2 cellular contexts compared by ENCODE assay signal in the genomic region with DNA sequence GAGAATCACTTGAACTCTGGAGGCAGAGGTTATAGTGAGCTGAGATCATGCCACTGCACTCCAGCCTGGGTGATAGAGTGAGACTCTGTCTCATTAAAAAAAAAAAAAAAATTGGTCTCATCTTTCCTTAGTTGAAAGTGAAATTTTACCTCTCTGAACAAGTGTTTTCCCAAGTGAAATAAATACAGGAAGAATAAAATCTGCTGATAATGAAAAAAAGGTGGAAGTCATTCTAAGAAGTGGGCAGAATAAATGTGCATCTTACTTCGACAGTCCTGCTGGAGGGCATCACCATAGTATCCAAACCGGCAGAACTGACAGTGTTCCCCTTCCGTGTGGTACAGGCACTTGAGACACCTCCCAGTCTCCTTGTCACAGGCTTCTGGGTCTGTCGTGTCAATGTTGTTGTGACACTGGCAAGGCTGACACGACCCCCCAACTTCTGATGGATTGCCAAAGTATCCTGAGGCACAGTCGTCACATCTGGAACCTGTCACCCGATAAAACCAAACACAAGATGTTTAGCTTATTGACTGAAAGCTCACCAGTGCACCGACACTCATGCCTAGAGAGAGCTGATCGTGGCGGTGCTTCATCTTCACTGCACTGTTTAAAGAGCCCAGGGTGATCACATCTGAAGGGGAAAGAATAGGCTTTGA.
A peak's percentile ranks its signal among the peaks of the same experiment; 100 is the strongest.
TF ChIP-seq lines count a peak whose summit lies in the region.

No MANE protein-coding gene starts in this region.

TF ChIP-seq in IMR-90, 13 proteins besides CTCF, POLR2A, EP300 and RAD21:
- TF ChIP-seq, protein P1, sequence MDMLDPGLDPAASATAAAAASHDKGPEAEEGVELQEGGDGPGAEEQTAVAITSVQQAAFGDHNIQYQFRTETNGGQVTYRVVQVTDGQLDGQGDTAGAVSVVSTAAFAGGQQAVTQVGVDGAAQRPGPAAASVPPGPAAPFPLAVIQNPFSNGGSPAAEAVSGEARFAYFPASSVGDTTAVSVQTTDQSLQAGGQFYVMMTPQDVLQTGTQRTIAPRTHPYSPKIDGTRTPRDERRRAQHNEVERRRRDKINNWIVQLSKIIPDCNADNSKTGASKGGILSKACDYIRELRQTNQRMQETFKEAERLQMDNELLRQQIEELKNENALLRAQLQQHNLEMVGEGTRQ (IDR thresholded peaks at IDR 0.05; ENCODE audit: low read depth, low read length) = no peak
- TF ChIP-seq MAZ (IDR thresholded peaks at IDR 0.05; ENCODE audit: borderline replicate concordance, low read depth, low read length) (no peak), SMC3 (IDR thresholded peaks at IDR 0.05; ENCODE audit: low read depth, low read length) (no peak), NFE2L2 (IDR thresholded peaks at IDR 0.05; ENCODE audit: low read depth, low read length) (no peak), CHD1 (IDR thresholded peaks at IDR 0.05; ENCODE audit: low read depth, low read length) (no peak), MXI1 (IDR thresholded peaks at IDR 0.05; ENCODE audit: borderline replicate concordance, low read depth, low read length) (no peak), BHLHE40 (IDR thresholded peaks at IDR 0.05; ENCODE audit: low read depth, low read length) (no peak), CEBPB (IDR thresholded peaks at IDR 0.05; ENCODE audit: low read depth, low read length) (no peak)

TF ChIP-seq in K562, 482 proteins besides CTCF, POLR2A, EP300 and RAD21:
- TF ChIP-seq, protein P2, sequence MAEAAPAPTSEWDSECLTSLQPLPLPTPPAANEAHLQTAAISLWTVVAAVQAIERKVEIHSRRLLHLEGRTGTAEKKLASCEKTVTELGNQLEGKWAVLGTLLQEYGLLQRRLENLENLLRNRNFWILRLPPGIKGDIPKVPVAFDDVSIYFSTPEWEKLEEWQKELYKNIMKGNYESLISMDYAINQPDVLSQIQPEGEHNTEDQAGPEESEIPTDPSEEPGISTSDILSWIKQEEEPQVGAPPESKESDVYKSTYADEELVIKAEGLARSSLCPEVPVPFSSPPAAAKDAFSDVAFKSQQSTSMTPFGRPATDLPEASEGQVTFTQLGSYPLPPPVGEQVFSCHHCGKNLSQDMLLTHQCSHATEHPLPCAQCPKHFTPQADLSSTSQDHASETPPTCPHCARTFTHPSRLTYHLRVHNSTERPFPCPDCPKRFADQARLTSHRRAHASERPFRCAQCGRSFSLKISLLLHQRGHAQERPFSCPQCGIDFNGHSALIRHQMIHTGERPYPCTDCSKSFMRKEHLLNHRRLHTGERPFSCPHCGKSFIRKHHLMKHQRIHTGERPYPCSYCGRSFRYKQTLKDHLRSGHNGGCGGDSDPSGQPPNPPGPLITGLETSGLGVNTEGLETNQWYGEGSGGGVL (CRISPR knock-in tag; IDR thresholded peaks at IDR 0.05) = no peak
- TF ChIP-seq, protein P3, sequence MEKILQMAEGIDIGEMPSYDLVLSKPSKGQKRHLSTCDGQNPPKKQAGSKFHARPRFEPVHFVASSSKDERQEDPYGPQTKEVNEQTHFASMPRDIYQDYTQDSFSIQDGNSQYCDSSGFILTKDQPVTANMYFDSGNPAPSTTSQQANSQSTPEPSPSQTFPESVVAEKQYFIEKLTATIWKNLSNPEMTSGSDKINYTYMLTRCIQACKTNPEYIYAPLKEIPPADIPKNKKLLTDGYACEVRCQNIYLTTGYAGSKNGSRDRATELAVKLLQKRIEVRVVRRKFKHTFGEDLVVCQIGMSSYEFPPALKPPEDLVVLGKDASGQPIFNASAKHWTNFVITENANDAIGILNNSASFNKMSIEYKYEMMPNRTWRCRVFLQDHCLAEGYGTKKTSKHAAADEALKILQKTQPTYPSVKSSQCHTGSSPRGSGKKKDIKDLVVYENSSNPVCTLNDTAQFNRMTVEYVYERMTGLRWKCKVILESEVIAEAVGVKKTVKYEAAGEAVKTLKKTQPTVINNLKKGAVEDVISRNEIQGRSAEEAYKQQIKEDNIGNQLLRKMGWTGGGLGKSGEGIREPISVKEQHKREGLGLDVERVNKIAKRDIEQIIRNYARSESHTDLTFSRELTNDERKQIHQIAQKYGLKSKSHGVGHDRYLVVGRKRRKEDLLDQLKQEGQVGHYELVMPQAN (IDR thresholded peaks at IDR 0.05; ENCODE audit: borderline replicate concordance) = no peak
- no peak for TF ChIP-seq ZSCAN29 (IDR thresholded peaks at IDR 0.05)
- TF ChIP-seq C11orf30 (IDR thresholded peaks at IDR 0.05; ENCODE audit: low read depth) = peak; percentile 58; the same call in 1 of the 2 replicates
- TF ChIP-seq ZNF316 (IDR thresholded peaks at IDR 0.05) = peak; percentile 80
- no peak for TF ChIP-seq CREBBP (IDR thresholded peaks at IDR 0.05; ENCODE audit: low read depth, low read length)
- no peak for TF ChIP-seq XRCC3 (IDR thresholded peaks at IDR 0.05)
- no peak for TF ChIP-seq RBBP5 (IDR thresholded peaks at IDR 0.05; ENCODE audit: borderline replicate concordance, insufficient read depth, low read length, poor library complexity, severe bottlenecking)
- no peak for TF ChIP-seq MYBL2 (IDR thresholded peaks at IDR 0.05; ENCODE audit: low read depth)
- no peak for TF ChIP-seq MYBL2 (CRISPR knock-in tag; IDR thresholded peaks at IDR 0.05; ENCODE audit: borderline replicate concordance)
- TF ChIP-seq WHSC1 (IDR thresholded peaks at IDR 0.05; ENCODE audit: low read length) = peak; percentile 39
- no peak for TF ChIP-seq BMI1 (IDR thresholded peaks at IDR 0.05; ENCODE audit: low read length)
- TF ChIP-seq, protein P4, sequence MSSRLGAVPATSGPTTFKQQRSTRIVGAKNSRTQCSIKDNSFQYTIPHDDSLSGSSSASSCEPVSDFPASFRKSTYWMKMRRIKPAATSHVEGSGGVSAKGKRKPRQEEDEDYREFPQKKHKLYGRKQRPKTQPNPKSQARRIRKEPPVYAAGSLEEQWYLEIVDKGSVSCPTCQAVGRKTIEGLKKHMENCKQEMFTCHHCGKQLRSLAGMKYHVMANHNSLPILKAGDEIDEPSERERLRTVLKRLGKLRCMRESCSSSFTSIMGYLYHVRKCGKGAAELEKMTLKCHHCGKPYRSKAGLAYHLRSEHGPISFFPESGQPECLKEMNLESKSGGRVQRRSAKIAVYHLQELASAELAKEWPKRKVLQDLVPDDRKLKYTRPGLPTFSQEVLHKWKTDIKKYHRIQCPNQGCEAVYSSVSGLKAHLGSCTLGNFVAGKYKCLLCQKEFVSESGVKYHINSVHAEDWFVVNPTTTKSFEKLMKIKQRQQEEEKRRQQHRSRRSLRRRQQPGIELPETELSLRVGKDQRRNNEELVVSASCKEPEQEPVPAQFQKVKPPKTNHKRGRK (tag; IDR thresholded peaks at IDR 0.05) = no peak
- TF ChIP-seq, protein P5, sequence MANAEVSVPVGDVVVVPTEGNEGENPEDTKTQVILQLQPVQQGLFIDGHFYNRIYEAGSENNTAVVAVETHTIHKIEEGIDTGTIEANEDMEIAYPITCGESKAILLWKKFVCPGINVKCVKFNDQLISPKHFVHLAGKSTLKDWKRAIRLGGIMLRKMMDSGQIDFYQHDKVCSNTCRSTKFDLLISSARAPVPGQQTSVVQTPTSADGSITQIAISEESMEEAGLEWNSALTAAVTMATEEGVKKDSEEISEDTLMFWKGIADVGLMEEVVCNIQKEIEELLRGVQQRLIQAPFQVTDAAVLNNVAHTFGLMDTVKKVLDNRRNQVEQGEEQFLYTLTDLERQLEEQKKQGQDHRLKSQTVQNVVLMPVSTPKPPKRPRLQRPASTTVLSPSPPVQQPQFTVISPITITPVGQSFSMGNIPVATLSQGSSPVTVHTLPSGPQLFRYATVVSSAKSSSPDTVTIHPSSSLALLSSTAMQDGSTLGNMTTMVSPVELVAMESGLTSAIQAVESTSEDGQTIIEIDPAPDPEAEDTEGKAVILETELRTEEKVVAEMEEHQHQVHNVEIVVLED (CRISPR knock-in tag; IDR thresholded peaks at IDR 0.05) = no peak
- TF ChIP-seq SMARCA4 (IDR thresholded peaks at IDR 0.05) = no peak
- no peak for TF ChIP-seq NCOA1 (IDR thresholded peaks at IDR 0.05; ENCODE audit: low read depth)
- TF ChIP-seq, protein P6, sequence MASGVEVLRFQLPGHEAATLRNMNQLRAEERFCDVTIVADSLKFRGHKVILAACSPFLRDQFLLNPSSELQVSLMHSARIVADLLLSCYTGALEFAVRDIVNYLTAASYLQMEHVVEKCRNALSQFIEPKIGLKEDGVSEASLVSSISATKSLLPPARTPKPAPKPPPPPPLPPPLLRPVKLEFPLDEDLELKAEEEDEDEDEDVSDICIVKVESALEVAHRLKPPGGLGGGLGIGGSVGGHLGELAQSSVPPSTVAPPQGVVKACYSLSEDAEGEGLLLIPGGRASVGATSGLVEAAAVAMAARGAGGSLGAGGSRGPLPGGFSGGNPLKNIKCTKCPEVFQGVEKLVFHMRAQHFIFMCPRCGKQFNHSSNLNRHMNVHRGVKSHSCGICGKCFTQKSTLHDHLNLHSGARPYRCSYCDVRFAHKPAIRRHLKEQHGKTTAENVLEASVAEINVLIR (CRISPR knock-in tag; IDR thresholded peaks at IDR 0.05) = no peak
- no peak for TF ChIP-seq JUN (IDR thresholded peaks at IDR 0.05; ENCODE audit: borderline replicate concordance, low read depth, low read length)
- TF ChIP-seq JUN (CRISPR knock-in tag; IDR thresholded peaks at IDR 0.05; ENCODE audit: borderline replicate concordance) = no peak
- TF ChIP-seq RUNX1 (IDR thresholded peaks at IDR 0.05; ENCODE audit: low read depth) = no peak
- TF ChIP-seq PTBP1 (IDR thresholded peaks at IDR 0.05; ENCODE audit: low read depth, low read length) = no peak
- TF ChIP-seq MAFG (tag; conservative IDR thresholded peaks at IDR 0.05) = peak; percentile 32; the same call in 1 of the 2 replicates
- no peak for TF ChIP-seq MCM7 (IDR thresholded peaks at IDR 0.05)
- peak; percentile 28; the same call in 1 of the 2 replicates for TF ChIP-seq MAFF (IDR thresholded peaks at IDR 0.05; ENCODE audit: low read length)
- TF ChIP-seq, protein P7, sequence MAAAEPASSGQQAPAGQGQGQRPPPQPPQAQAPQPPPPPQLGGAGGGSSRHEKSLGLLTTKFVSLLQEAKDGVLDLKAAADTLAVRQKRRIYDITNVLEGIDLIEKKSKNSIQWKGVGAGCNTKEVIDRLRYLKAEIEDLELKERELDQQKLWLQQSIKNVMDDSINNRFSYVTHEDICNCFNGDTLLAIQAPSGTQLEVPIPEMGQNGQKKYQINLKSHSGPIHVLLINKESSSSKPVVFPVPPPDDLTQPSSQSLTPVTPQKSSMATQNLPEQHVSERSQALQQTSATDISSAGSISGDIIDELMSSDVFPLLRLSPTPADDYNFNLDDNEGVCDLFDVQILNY (CRISPR knock-in tag; IDR thresholded peaks at IDR 0.05) = no peak
